8 cellular contexts compared by ENCODE assay signal in genomic region chr12:85575115-85576096, GRCh38.
DNase-seq lines count a peak whose midpoint lies in the region; ATAC-seq and TF ChIP-seq lines count a peak whose summit lies in the region.

No MANE protein-coding gene starts in this region.

- peak; percentile 83 for TF ChIP-seq CTCF in BJ (IDR thresholded peaks at IDR 0.05; ENCODE audit: insufficient read depth, low read depth, low read length)

- H3K36me3 ChIP-seq in BJ (ENCODE audit: control insufficient read depth, insufficient read depth, low read length): no peaks in the 10 kb centered on the region

- CTCF ChIA-PET in BJ (lab: Yijun Ruan, JAX): interaction anchor here (0.6 to 4.9 kb wide), 17 partner anchors 8 to 294 kb away, joined by 3 to 51 read pairs (median 4); no protein-coding TSS in a partner anchor

- ATAC-seq in GM18519 (IDR thresholded peaks at IDR 0.05; ENCODE audit: low FRiP score, unreplicated experiment) (peak; percentile 96), HG02870 (IDR thresholded peaks at IDR 0.05; ENCODE audit: unreplicated experiment) (peak; percentile 99)

- DNase-seq in BJ (ENCODE audit: low read depth) (no peak), NCI-H1092 (lab: John Stamatoyannopoulos, UW) (peak; percentile 34), SKM-1 (lab: John Stamatoyannopoulos, UW; ENCODE audit: unreplicated experiment) (peak; percentile 8), fibroblast of peridontal ligament (ENCODE audit: extremely low read depth) (peak; percentile 70), non-pigmented ciliary epithelial cell (ENCODE audit: low read depth) (peak; percentile 48), activated gamma-delta T cell treated with Interleukin-2 at 50 U/mL for 16 hours (no peak)

- POLR2A ChIA-PET in BJ (lab: Charles Lee): interaction anchor here (0.6 kb wide), 1 partner anchor 295 kb away, joined by 3 read pairs; no protein-coding TSS in a partner anchor

- H3K27me3 ChIP-seq in BJ (ENCODE audit: control insufficient read depth, insufficient read depth, low read length): no peaks in the 10 kb centered on the region

- no peak overlapping the region for H3K4me3 ChIP-seq in BJ (ENCODE audit: low read depth, low read length)

Comparison
In these comparisons a context has a peak if more than half of its experiments do, and no peak if none do; other contexts are left out.
1. DNase-seq: peak in NCI-H1092 (single experiment), SKM-1 (single experiment), fibroblast of peridontal ligament (single experiment) and non-pigmented ciliary epithelial cell (single experiment); none in BJ (single experiment) and activated gamma-delta T cell treated with Interleukin-2 at 50 U/mL for 16 hours (single experiment).